ENCODE assay signal across 13 cellular contexts in the genomic region with DNA sequence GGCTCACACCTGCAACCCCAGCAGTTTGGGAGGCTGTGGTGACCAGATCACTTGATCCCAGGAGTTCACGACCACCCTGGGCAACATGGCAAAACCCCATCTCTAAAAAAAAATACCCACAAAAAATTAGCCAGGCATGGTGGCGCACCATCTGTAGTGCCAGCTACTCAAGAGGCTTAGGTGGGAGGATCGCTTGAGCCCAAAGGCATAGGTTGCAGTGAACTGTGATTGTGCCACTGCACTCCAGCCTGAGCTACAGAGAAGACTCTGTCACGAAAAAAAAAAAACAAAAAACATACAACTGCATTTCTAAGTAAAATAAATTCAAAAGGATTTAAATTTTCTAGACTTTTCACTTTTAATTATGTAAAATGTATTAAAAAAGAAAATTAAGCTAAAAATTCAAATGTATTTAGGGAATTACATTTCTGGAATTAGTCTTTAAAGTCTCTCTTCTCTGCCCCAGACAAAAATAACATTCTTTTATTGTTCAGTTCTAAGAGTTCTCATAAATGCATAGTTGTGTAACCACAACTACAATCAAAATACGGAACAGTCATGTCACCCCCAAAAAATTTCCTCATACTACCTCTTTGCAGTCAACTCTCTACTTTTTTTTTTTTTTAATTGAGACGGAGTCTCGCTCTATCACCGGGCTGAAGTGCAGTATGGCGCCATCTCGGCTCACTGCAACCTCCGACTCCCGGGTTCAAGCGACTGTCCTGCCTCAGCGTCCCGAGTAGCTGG. TPM values are rescaled to one million over a fixed set of nuclear protein-coding genes. Genes with fewer than 3 reads are reported as not detected.
DNase-seq lines count a peak whose midpoint lies in the region; ATAC-seq and TF ChIP-seq lines count a peak whose summit lies in the region.
"Had no signal": no experiment of that assay in that cellular context is flagged by ENCODE, and none has a peak within 500 bp of the region (broad histone marks: within the 10 kb centered on the region; RNA-seq: fewer than 3 reads in every experiment).

No MANE protein-coding gene starts in this region.

- no peaks in the 10 kb centered on the region for H3K9me3 ChIP-seq in mammary epithelial cell (replicated peaks; ENCODE audit: insufficient read depth, low read length)
- H3K9me3 ChIP-seq in T-helper 17 cell (ENCODE audit: control insufficient read depth, low read length, poor library complexity, severe bottlenecking) = no peaks in the 10 kb centered on the region
- no peaks in the 10 kb centered on the region for H3K9me3 ChIP-seq in upper lobe of right lung
- no peaks in the 10 kb centered on the region for H3K9me3 ChIP-seq in MG63

- peak; percentile 22 for DNase-seq in MCF 10A (ENCODE audit: unreplicated experiment)
- no peak for DNase-seq in mammary epithelial cell
- no peak for DNase-seq in T-helper 17 cell
- DNase-seq in islet precursor cell = peak; percentile 36
- peak; percentile 25 for DNase-seq in upper lobe of right lung
- DNase-seq in MG63 = no peak
- no peak for DNase-seq in SKM-1 treated with dmso at 0.1 percent for 144 hours (lab: John Stamatoyannopoulos, UW; ENCODE audit: unreplicated experiment)
- DNase-seq in GOT3 (lab: John Stamatoyannopoulos, UW) = no peak
- DNase-seq: activated CD8-positive, alpha-beta T cell treated with anti-CD3 and anti-CD28 coated beads for 36 hours; left cardiac atrium; MV-4-11; NCI-H748 treated with DMSO at 0.1 percent for 48 hours; right cardiac atrium had no signal

- intact Hi-C loops in MCF 10A (cut with micrococcal nuclease) = no loop called here
- intact Hi-C loops in mammary epithelial cell (cut with micrococcal nuclease) = no loop called here
- intact Hi-C loops in upper lobe of right lung (cut with DNase I) = no loop called here

- no peaks in the 10 kb centered on the region for H3K9me3 Mint-ChIP-seq in MCF 10A (ENCODE audit: unreplicated experiment)
- H3K9me3 Mint-ChIP-seq: activated CD8-positive, alpha-beta T cell treated with anti-CD3 and anti-CD28 coated beads for 36 hours had no signal

- BruUV-seq in MCF 10A (replicated peaks; lab: Mats Ljungman, UMichigan) (no TSS peak), mammary epithelial cell (replicated peaks; lab: Mats Ljungman, UMichigan) (no TSS peak)

- no peak overlapping the region for H2AFZ ChIP-seq in mammary epithelial cell (ENCODE audit: low read depth, low read length)

- H3K4me3 ChIP-seq in mammary epithelial cell (replicated peaks in 1 of 3; ENCODE audit: insufficient read depth in 1 of 3, low read depth in 2 of 3, low read length in 3 of 3) = no peak overlapping the region
- no peak overlapping the region for H3K4me3 ChIP-seq in upper lobe of right lung
- no peak overlapping the region for H3K4me3 ChIP-seq in MG63

- H3K4me2 ChIP-seq in mammary epithelial cell (ENCODE audit: insufficient read depth, low read depth, low read length) = no peak overlapping the region

- POLR2A ChIA-PET in MCF 10A (lab: Yijun Ruan, JAX) = interaction anchor here (0.6 kb wide), 2 partner anchors 70 to 145 kb away, joined by 3 to 6 read pairs; no protein-coding TSS in a partner anchor

- WGBS in mammary epithelial cell (ENCODE audit: low coverage, missing lambda C conversion rate) = 86% methylated on average over 13 of the region's 15 CpGs

- TF ChIP-seq CTCF in MCF 10A (IDR thresholded peaks at IDR 0.05; ENCODE audit: unreplicated experiment) = no peak
- no peak for TF ChIP-seq CTCF in mammary epithelial cell (conservative IDR thresholded peaks at IDR 0.05 in 1 of 2, IDR thresholded peaks at IDR 0.05 in 1 of 2; ENCODE audit: extremely low read depth in 1 of 2, insufficient read depth in 1 of 2, low read depth in 1 of 2, low read length in 2 of 2)
- no peak for TF ChIP-seq CTCF in upper lobe of right lung (IDR thresholded peaks at IDR 0.05)

- H3K27ac Mint-ChIP-seq in MCF 10A (ENCODE audit: low read depth, unreplicated experiment) (peak overlapping the region; percentile 32), T-helper 17 cell (peak overlapping the region; percentile 67)
- H3K27ac Mint-ChIP-seq: activated CD8-positive, alpha-beta T cell treated with anti-CD3 and anti-CD28 coated beads for 36 hours had no signal

- dilution Hi-C loops in mammary epithelial cell (cut with HindIII; ENCODE audit: low sequenced_read_pairs) = loop anchor here (5.0 kb wide), 1 partner anchor 39 kb away; no protein-coding TSS in a partner anchor

- H3K27me3 Mint-ChIP-seq in MCF 10A (ENCODE audit: insufficient read depth, unreplicated experiment) = no peaks in the 10 kb centered on the region
- no peaks in the 10 kb centered on the region for H3K27me3 Mint-ChIP-seq in T-helper 17 cell
- H3K27me3 Mint-ChIP-seq: activated CD8-positive, alpha-beta T cell treated with anti-CD3 and anti-CD28 coated beads for 36 hours had no signal

- no peaks in the 10 kb centered on the region for H3K4me1 ChIP-seq in mammary epithelial cell (ENCODE audit: insufficient read depth, low read length)
- H3K4me1 ChIP-seq in upper lobe of right lung = no peaks in the 10 kb centered on the region

- no peak overlapping the region for H3K4me3 Mint-ChIP-seq in MCF 10A (ENCODE audit: unreplicated experiment)
- H3K4me3 Mint-ChIP-seq in T-helper 17 cell = no peak overlapping the region
- H3K4me3 Mint-ChIP-seq: activated CD8-positive, alpha-beta T cell treated with anti-CD3 and anti-CD28 coated beads for 36 hours had no signal

- H3K36me3 Mint-ChIP-seq in MCF 10A (ENCODE audit: insufficient read depth, unreplicated experiment) (peaks cover 39% of the 10 kb centered on the region), T-helper 17 cell (ENCODE audit: low read depth) (peaks cover 6% of the 10 kb centered on the region)

- H3K79me2 ChIP-seq in mammary epithelial cell (ENCODE audit: insufficient read depth, low read length) = peaks cover 74% of the 10 kb centered on the region

- H3K27me3 ChIP-seq in mammary epithelial cell (ENCODE audit: insufficient read depth, low read length) (no peaks in the 10 kb centered on the region), upper lobe of right lung (no peaks in the 10 kb centered on the region), MG63 (no peaks in the 10 kb centered on the region)

- CTCF ChIA-PET in MCF 10A (lab: Yijun Ruan, JAX) = interaction anchor here (0.7 to 1.0 kb wide), 2 partner anchors 14 kb away, joined by 4 read pairs; a partner anchor contains a TSS
- CTCF ChIA-PET in mammary epithelial cell (lab: Charles Lee; ENCODE audit: low non-redundant PET) = no interaction called here

- H3K36me3 ChIP-seq in mammary epithelial cell (ENCODE audit: insufficient read depth, low read length) = no peaks in the 10 kb centered on the region
- H3K36me3 ChIP-seq in upper lobe of right lung = no peaks in the 10 kb centered on the region
- peaks cover 15% of the 10 kb centered on the region for H3K36me3 ChIP-seq in MG63

- in situ Hi-C loops in mammary epithelial cell (cut with MboI; ENCODE audit: low sequenced_read_pairs in 2 of 2) = no loop called here

- no peak for ATAC-seq in T-helper 17 cell
- no peak for ATAC-seq in upper lobe of right lung
- ATAC-seq: activated CD8-positive, alpha-beta T cell treated with anti-CD3 and anti-CD28 coated beads for 36 hours; left cardiac atrium; right cardiac atrium had no signal

- H3K4me1 Mint-ChIP-seq in MCF 10A (ENCODE audit: insufficient read depth, unreplicated experiment) (peaks cover 9% of the 10 kb centered on the region), T-helper 17 cell (peaks cover 18% of the 10 kb centered on the region)

- H4K20me1 ChIP-seq in mammary epithelial cell (ENCODE audit: insufficient read depth, low read length) = no peaks in the 10 kb centered on the region

- H3K27ac ChIP-seq in mammary epithelial cell (ENCODE audit: insufficient read depth, low read depth, low read length) (no peak overlapping the region), upper lobe of right lung (no peak overlapping the region)

- H3K9ac ChIP-seq in mammary epithelial cell (ENCODE audit: insufficient read depth, low read length) = no peak overlapping the region

RNA-seq across cellular contexts. Expression of a gene that starts 14.1 kb away (rescaled TPM):
- total RNA-seq in MCF 10A (2022) (18.5 and 22.2 TPM in 2 replicates), mammary epithelial cell (10 to 100 TPM; 11.0 to 28.9 TPM), T-helper 17 cell (10 to 100 TPM; 18.3 to 22.6 TPM), upper lobe of right lung (22.2 TPM)
- polyA plus RNA-seq in mammary epithelial cell = 25.3 TPM
- polyA minus RNA-seq in mammary epithelial cell = 24.8 TPM
- total RNA-seq in MG63 (2014; rRNA removed; shearing (Covaris generic); ENCODE audit: low replicate concordance) = 0.05 and 0.46 TPM in 2 replicates

RNA-seq across cellular contexts. Expression of a gene that starts 26.3 kb away (rescaled TPM):
- total RNA-seq in MCF 10A (2022) (51.6 and 53.7 TPM in 2 replicates), mammary epithelial cell (10 to 100 TPM; 48.4 to 53.2 TPM), T-helper 17 cell (10 to 100 TPM; 19.0 to 20.5 TPM), upper lobe of right lung (24.4 TPM)
- polyA plus RNA-seq in mammary epithelial cell = 68.5 TPM
- polyA minus RNA-seq in mammary epithelial cell = 83.1 TPM
- 34.5 and 60.8 TPM in 2 replicates for total RNA-seq in MG63 (2014; rRNA removed; shearing (Covaris generic); ENCODE audit: low replicate concordance)

Comparison
In these comparisons a context has a peak if more than half of its experiments do, and no peak if none do; other contexts are left out.
1. DNase-seq: peak in MCF 10A (single experiment), islet precursor cell (single experiment) and upper lobe of right lung (single experiment); none in mammary epithelial cell (single experiment), T-helper 17 cell (0 of 3), MG63 (single experiment), SKM-1 treated with dmso at 0.1 percent for 144 hours (single experiment) and GOT3 (single experiment).